Comparison of ENCODE assay signal across 23 cellular contexts in genomic region chr7:14407246-14408015, GRCh38.
DNase-seq lines count a peak whose midpoint lies in the region; ATAC-seq, FAIRE-seq and TF ChIP-seq lines count a peak whose summit lies in the region.
"Had no signal": no experiment of that assay in that cellular context is flagged by ENCODE, and none has a peak within 500 bp of the region (broad histone marks: within the 10 kb centered on the region; RNA-seq: fewer than 3 reads in every experiment).

No MANE protein-coding gene starts in this region.

- no peaks in the 10 kb centered on the region for H3K9me3 ChIP-seq in liver (ENCODE audit: control insufficient read depth in 4 of 4, low read length in 3 of 4)
- peaks cover 85% of the 10 kb centered on the region for H3K9me3 ChIP-seq in HepG2 (ENCODE audit: low read length)
- no peaks in the 10 kb centered on the region for H3K9me3 ChIP-seq in right lobe of liver
- H3K9me3 ChIP-seq: A549; BLaER1 treated with 17β-estradiol and CSF1 and Interleukin-3, amounts not matched to agents 10 nM and 100 nM; Caco-2 had no signal

- TF ChIP-seq RAD21 in liver (IDR thresholded peaks at IDR 0.05) = no peak
- no peak for TF ChIP-seq RAD21 in HepG2 (CRISPR knock-in tag; IDR thresholded peaks at IDR 0.05)

- no peak overlapping the region for H2AFZ ChIP-seq in HepG2 (ENCODE audit: low read length)

- no peak overlapping the region for H3K4me2 ChIP-seq in HepG2 (ENCODE audit: low read depth, low read length)
- H3K4me2 ChIP-seq: A549; BLaER1 treated with 17β-estradiol and CSF1 and Interleukin-3, amounts not matched to agents 10 nM and 100 nM had no signal

- H3K27me3 ChIP-seq in liver (ENCODE audit: control insufficient read depth in 4 of 4, insufficient read depth in 4 of 4, low read length in 3 of 4) = no peaks in the 10 kb centered on the region
- no peaks in the 10 kb centered on the region for H3K27me3 ChIP-seq in HepG2 (ENCODE audit: control insufficient read depth in 1 of 2, insufficient read depth in 2 of 2, low read length in 2 of 2)
- H3K27me3 ChIP-seq in right lobe of liver = no peaks in the 10 kb centered on the region
- H3K27me3 ChIP-seq: BLaER1 treated with 17β-estradiol and CSF1 and Interleukin-3, amounts not matched to agents 10 nM and 100 nM had no signal

- peaks cover 0 to 5% (median 1%) of the 10 kb centered on the region in 4 donors for H3K4me1 ChIP-seq in liver (ENCODE audit: control insufficient read depth in 4 of 4, insufficient read depth in 4 of 4, low read length in 3 of 4)
- no peaks in the 10 kb centered on the region for H3K4me1 ChIP-seq in HepG2 (ENCODE audit: insufficient read depth, low read length)
- H3K4me1 ChIP-seq in right lobe of liver = peaks cover 0 to 7% (median 0%) of the 10 kb centered on the region in 4 donors
- H3K4me1 ChIP-seq: A549; BLaER1 treated with 17β-estradiol and CSF1 and Interleukin-3, amounts not matched to agents 10 nM and 100 nM; Caco-2 had no signal

- no peaks in the 10 kb centered on the region for H3K36me3 ChIP-seq in liver (ENCODE audit: control insufficient read depth in 4 of 4, insufficient read depth in 3 of 4, low read depth in 1 of 4, low read length in 3 of 4)
- H3K36me3 ChIP-seq in HepG2 (replicated peaks in 1 of 2; ENCODE audit: control insufficient read depth in 1 of 2, insufficient read depth in 2 of 2, low read length in 2 of 2) = no peaks in the 10 kb centered on the region
- no peaks in the 10 kb centered on the region for H3K36me3 ChIP-seq in right lobe of liver
- H3K36me3 ChIP-seq: BLaER1 treated with 17β-estradiol and CSF1 and Interleukin-3, amounts not matched to agents 10 nM and 100 nM had no signal

- POLR2A ChIA-PET in HepG2 (lab: Yijun Ruan, JAX) = no interaction called here

- WGBS in liver = 46% methylated on average over 6 of the region's 6 CpGs
- WGBS in HepG2 (ENCODE audit: low lambda C conversion rate) = 6% methylated on average over 6 of the region's 6 CpGs
- WGBS in right lobe of liver (ENCODE audit: insufficient coverage, low coverage, low lambda C conversion rate, missing lambda C conversion rate) = 34% methylated on average over 6 of the region's 6 CpGs

- TF ChIP-seq CTCF in liver (IDR thresholded peaks at IDR 0.05; ENCODE audit: low read depth, low read length, missing input control) = no peak
- TF ChIP-seq CTCF in HepG2 (CRISPR knock-in tag; IDR thresholded peaks at IDR 0.05) = no peak
- TF ChIP-seq CTCF in right lobe of liver (IDR thresholded peaks at IDR 0.05) = no peak

- H3K4me3 ChIP-seq in liver (ENCODE audit: low read depth in 1 of 3, low read length in 3 of 3) = no peak overlapping the region
- H3K4me3 ChIP-seq in HepG2 (replicated peaks in 1 of 3; ENCODE audit: insufficient read depth in 1 of 3, low read depth in 2 of 3, low read length in 3 of 3) = no peak overlapping the region
- H3K4me3 ChIP-seq in right lobe of liver = no peak overlapping the region
- H3K4me3 ChIP-seq: A549; BLaER1 treated with 17β-estradiol and CSF1 and Interleukin-3, amounts not matched to agents 10 nM and 100 nM; GM12878 had no signal

- CTCF ChIA-PET in HepG2 (lab: Yijun Ruan, JAX; ENCODE audit: low intra/inter-chr PET ratio, low total read pairs) = no interaction called here

- ATAC-seq in HepG2 = no peak
- peak; percentile 73 to 85 (median 83) for ATAC-seq in right lobe of liver
- ATAC-seq in GM21528 (IDR thresholded peaks at IDR 0.05; ENCODE audit: low FRiP score, unreplicated experiment) = no peak
- ATAC-seq: A549; CD8-positive, alpha-beta T cell; GM12878 had no signal

- in situ Hi-C loops in HepG2 (cut with HindIII; ENCODE audit: extremely low pct_ligation_motif_present, low pct_unique_long_range_greater_than_20kb) = no loop called here

- DNase-seq in HepG2 (ENCODE audit: low spot score) (no peak), OCI-M1 (lab: John Stamatoyannopoulos, UW) (peak; percentile 3), right lobe of liver (no peak), amniotic stem cell (lab: John Stamatoyannopoulos, UW) (no peak), NCI-H146 treated with DMSO at 0.1 percent for 48 hours (lab: John Stamatoyannopoulos, UW; ENCODE audit: unreplicated experiment) (no peak)
- DNase-seq: AML-193; Caco-2; Calu3; CD4-positive, alpha-beta T cell; CD8-positive, alpha-beta T cell; DND-41; EL; GDM1 had no signal

- no peaks in the 10 kb centered on the region for H4K20me1 ChIP-seq in HepG2 (ENCODE audit: insufficient read depth, low read length)
- H4K20me1 ChIP-seq: BLaER1 treated with 17β-estradiol and CSF1 and Interleukin-3, amounts not matched to agents 10 nM and 100 nM had no signal

- TF ChIP-seq EP300 in HepG2 (IDR thresholded peaks at IDR 0.05; ENCODE audit: low read depth in 2 of 2, low read length in 2 of 2) = no peak
- no peak for TF ChIP-seq EP300 in HepG2 (CRISPR knock-in tag; IDR thresholded peaks at IDR 0.05; ENCODE audit: borderline replicate concordance)

- no peaks in the 10 kb centered on the region for H3K79me2 ChIP-seq in HepG2 (ENCODE audit: insufficient read depth, low read length)

- no peak overlapping the region for H3K9ac ChIP-seq in liver (ENCODE audit: low read depth in 1 of 2, low read length in 2 of 2)
- H3K9ac ChIP-seq in HepG2 (ENCODE audit: insufficient read depth, low read depth, low read length) = no peak overlapping the region
- H3K9ac ChIP-seq: BLaER1 treated with 17β-estradiol and CSF1 and Interleukin-3, amounts not matched to agents 10 nM and 100 nM had no signal

- intact Hi-C loops in HepG2 (cut with micrococcal nuclease; ENCODE audit: unreplicated experiment) (no loop called here), right lobe of liver (cut with DNase I) (no loop called here)

- FAIRE-seq in HepG2 (lab: Jason Lieb, UNC) = no peak
- FAIRE-seq: A549, D721Med, GM12878, GM12892, GM18507 had no signal

- H3K27ac ChIP-seq in liver (ENCODE audit: low read depth in 1 of 2, low read length in 2 of 2) = no peak overlapping the region
- no peak overlapping the region for H3K27ac ChIP-seq in HepG2 (ENCODE audit: extremely low read length, insufficient read depth, low read length)
- H3K27ac ChIP-seq in right lobe of liver = no peak overlapping the region
- H3K27ac ChIP-seq: 22Rv1; A549; BLaER1 treated with 17β-estradiol and CSF1 and Interleukin-3, amounts not matched to agents 10 nM and 100 nM; C4-2B had no signal

- BruUV-seq in HepG2 (replicated peaks; lab: Mats Ljungman, UMichigan) = no TSS peak

- TF ChIP-seq POLR2A in HepG2 (IDR thresholded peaks at IDR 0.05; ENCODE audit: insufficient read depth in 1 of 2, low read depth in 2 of 2, low read length in 2 of 2) (no peak), right lobe of liver (IDR thresholded peaks at IDR 0.05) (no peak)

TF ChIP-seq in liver, 16 proteins besides CTCF, POLR2A, EP300 and RAD21:
- TF ChIP-seq HNF4G (IDR thresholded peaks at IDR 0.05) (peak; percentile 56), FOXA2 (IDR thresholded peaks at IDR 0.05) (peak; percentile 30), SP1 (IDR thresholded peaks at IDR 0.05) (peak; percentile 59), HNF4A (conservative IDR thresholded peaks at IDR 0.05) (peak; percentile 81 to 84), MAX (IDR thresholded peaks at IDR 0.05) (no peak)

TF ChIP-seq in HepG2, 621 proteins besides CTCF, POLR2A, EP300 and RAD21:
- no peak for TF ChIP-seq FOXA1 (IDR thresholded peaks at IDR 0.05)
- no peak for TF ChIP-seq FOXA1 (CRISPR knock-in tag; IDR thresholded peaks at IDR 0.05)
- TF ChIP-seq EED (CRISPR knock-in tag; IDR thresholded peaks at IDR 0.05) = no peak
- no peak for TF ChIP-seq ZNF629 (CRISPR knock-in tag; conservative IDR thresholded peaks at IDR 0.05)
- TF ChIP-seq CSRNP1 (CRISPR knock-in tag; IDR thresholded peaks at IDR 0.05) = no peak
- TF ChIP-seq DDIT3 (CRISPR knock-in tag; IDR thresholded peaks at IDR 0.05) = no peak
- TF ChIP-seq ZNF460 (CRISPR knock-in tag; IDR thresholded peaks at IDR 0.05; ENCODE audit: borderline replicate concordance) = no peak

Comparison
In these comparisons a context has a peak if more than half of its experiments do, and no peak if none do; other contexts are left out.
1. ATAC-seq: peak in right lobe of liver (4 of 4); none in HepG2 (single experiment) and GM21528 (single experiment).